ENCODE assay signal across 28 cellular contexts in genomic region chr4:75110061-75110460, GRCh38.
"Had no signal": no experiment of that assay in that cellular context is flagged by ENCODE, and none has a peak within 500 bp of the region (broad histone marks: within the 10 kb centered on the region; RNA-seq: fewer than 3 reads in every experiment).

No MANE protein-coding gene starts in this region.

- H3K4me1 ChIP-seq: colonic mucosa, esophagus muscularis mucosa, esophagus squamous epithelium, foreskin keratinocyte, gastrocnemius medialis, gastroesophageal sphincter, heart left ventricle, heart right ventricle had no signal

- ATAC-seq: effector memory CD8-positive, alpha-beta T cell; esophagus mucosa; foreskin keratinocyte; gastrocnemius medialis; gastroesophageal sphincter; heart left ventricle; heart right ventricle had no signal

- H3K4me3 ChIP-seq: colonic mucosa, coronary artery, dorsolateral prefrontal cortex, esophagus muscularis mucosa, esophagus squamous epithelium, gastrocnemius medialis, gastroesophageal sphincter, heart left ventricle, heart right ventricle, hepatocyte had no signal

- FAIRE-seq: endometrium, endothelial cell of umbilical vein, frontal cortex had no signal

- H3K27me3 ChIP-seq: colonic mucosa, dorsolateral prefrontal cortex, esophagus muscularis mucosa, esophagus squamous epithelium, foreskin keratinocyte, gastrocnemius medialis, gastroesophageal sphincter, heart left ventricle, heart right ventricle, hepatocyte had no signal

- H3K9me3 ChIP-seq: colonic mucosa, esophagus muscularis mucosa, esophagus squamous epithelium, gastrocnemius medialis had no signal

- DNase-seq: colonic mucosa; cortex of kidney; dermis blood vessel endothelial cell; dorsolateral prefrontal cortex; effector CD4-positive, alpha-beta T cell; effector CD8-positive, alpha-beta T cell; effector memory CD4-positive, alpha-beta T cell; effector memory CD8-positive, alpha-beta T cell; endodermal cell; erythroblast; esophagus squamous epithelium; foreskin fibroblast; foreskin keratinocyte; foreskin melanocyte; gastrocnemius medialis; glutamatergic neuron; head of caudate nucleus; heart left ventricle; heart right ventricle had no signal

- H3K36me3 ChIP-seq: colonic mucosa, esophagus muscularis mucosa, esophagus squamous epithelium, gastrocnemius medialis, gastroesophageal sphincter, heart left ventricle, heart right ventricle had no signal

- H3K27ac ChIP-seq: colonic mucosa, coronary artery, dorsolateral prefrontal cortex, epithelial cell of prostate, esophagus muscularis mucosa, esophagus squamous epithelium, foreskin keratinocyte, gastrocnemius medialis, gastroesophageal sphincter, heart left ventricle, heart right ventricle, hepatocyte had no signal
